28 cellular contexts compared by ENCODE assay signal in the genomic region with DNA sequence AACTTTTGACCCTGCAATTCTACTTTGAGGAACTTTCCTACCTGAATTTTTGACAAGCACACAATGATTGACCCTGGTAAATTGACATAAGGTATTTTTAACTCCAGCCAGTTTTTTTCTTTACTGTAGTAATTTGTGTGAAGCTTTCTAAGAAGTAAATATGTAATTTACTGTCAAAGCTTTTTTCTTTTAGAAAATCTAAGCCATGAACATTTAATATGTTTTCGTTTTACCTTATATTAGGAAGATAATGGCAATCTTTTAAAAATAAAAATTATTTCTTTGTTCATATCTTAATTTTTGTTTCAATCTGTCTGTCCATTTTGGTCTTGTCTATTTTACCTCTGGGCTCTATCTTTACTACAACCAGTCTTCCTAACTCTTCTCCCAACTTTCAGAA.
"Had no signal": no experiment of that assay in that cellular context is flagged by ENCODE, and none has a peak within 500 bp of the region (broad histone marks: within the 10 kb centered on the region; RNA-seq: fewer than 3 reads in every experiment).

No MANE protein-coding gene starts in this region.

- H3K9me3 ChIP-seq: colonic mucosa, esophagus squamous epithelium had no signal

- H3K27ac ChIP-seq: colonic mucosa, esophagus squamous epithelium, gastrocnemius medialis, heart right ventricle, left ventricle myocardium inferior, lower lobe of right lung had no signal

- H3K27me3 ChIP-seq: colonic mucosa, esophagus squamous epithelium, gastrocnemius medialis, heart right ventricle had no signal

- FAIRE-seq: endometrium, kidney had no signal

- H3K4me3 Mint-ChIP-seq: dendritic cell treated with granulocyte-macrophage colony-stimulating factor and Interleukin-4, amounts not matched to agents 40 ng/mL and 50 ng/mL, for 4 days; effector memory CD8-positive, alpha-beta T cell; endodermal cell; immature natural killer cell; naive thymus-derived CD4-positive, alpha-beta T cell had no signal

- ATAC-seq: effector memory CD8-positive, alpha-beta T cell; esophagus mucosa; gastrocnemius medialis; heart right ventricle; left colon; left lobe of liver; lower lobe of right lung; naive thymus-derived CD4-positive, alpha-beta T cell had no signal

- H3K9me3 Mint-ChIP-seq: dendritic cell treated with granulocyte-macrophage colony-stimulating factor and Interleukin-4, amounts not matched to agents 40 ng/mL and 50 ng/mL, for 4 days; effector memory CD8-positive, alpha-beta T cell had no signal

- H3K27me3 Mint-ChIP-seq: dendritic cell treated with granulocyte-macrophage colony-stimulating factor and Interleukin-4, amounts not matched to agents 40 ng/mL and 50 ng/mL, for 4 days; effector memory CD8-positive, alpha-beta T cell; naive thymus-derived CD4-positive, alpha-beta T cell had no signal

- H3K27ac Mint-ChIP-seq: dendritic cell treated with granulocyte-macrophage colony-stimulating factor and Interleukin-4, amounts not matched to agents 40 ng/mL and 50 ng/mL, for 4 days; endodermal cell; immature natural killer cell; naive thymus-derived CD4-positive, alpha-beta T cell had no signal

- H3K4me1 ChIP-seq: colonic mucosa had no signal

- DNase-seq: colonic mucosa; cortex of kidney; effector CD8-positive, alpha-beta T cell; effector memory CD8-positive, alpha-beta T cell; endodermal cell; erythroblast; esophagus squamous epithelium; foreskin fibroblast; foreskin melanocyte; gastrocnemius medialis; glutamatergic neuron; head of caudate nucleus; heart right ventricle; hippocampal formation; immature natural killer cell; islet precursor cell; kidney; kidney glomerular epithelial cell; left colon; left ventricle myocardium inferior; lower lobe of right lung; mesenchymal stem cell; midbrain; naive thymus-derived CD4-positive, alpha-beta T cell had no signal

- H3K36me3 ChIP-seq: colonic mucosa, gastrocnemius medialis, lower lobe of right lung had no signal

- H3K4me3 ChIP-seq: colonic mucosa, esophagus squamous epithelium, gastrocnemius medialis, heart right ventricle, left ventricle myocardium inferior, lower lobe of right lung had no signal
